In the genomic region with DNA sequence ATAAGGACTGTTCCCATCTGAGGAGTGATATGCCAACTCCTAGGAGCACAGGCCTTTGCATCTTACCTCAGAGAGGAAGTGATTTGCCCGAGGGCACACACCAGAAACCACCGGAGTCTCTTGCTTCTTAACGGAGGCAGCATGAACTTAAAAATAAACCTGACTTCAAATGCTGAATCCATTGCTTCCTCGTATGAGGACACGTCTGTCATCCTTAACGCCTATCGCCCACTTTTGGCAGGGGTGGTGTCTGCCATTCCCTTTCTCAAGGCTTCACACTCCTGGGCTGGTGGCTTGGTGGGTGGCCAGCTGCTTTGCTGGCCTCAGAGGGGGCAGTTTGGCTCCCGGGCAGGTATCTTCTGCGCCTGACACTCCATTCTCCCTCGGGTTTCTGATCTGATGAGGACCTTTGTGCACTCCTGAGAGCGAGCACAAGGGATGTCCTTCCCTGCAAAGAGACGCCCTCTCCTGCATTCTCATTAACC, we compare ENCODE assay signal across 12 cellular contexts. TPM values are rescaled to one million over a fixed set of nuclear protein-coding genes. Genes with fewer than 3 reads are reported as not detected.
DNase-seq lines count a peak whose midpoint lies in the region; ATAC-seq and TF ChIP-seq lines count a peak whose summit lies in the region.
"Had no signal": no experiment of that assay in that cellular context is flagged by ENCODE, and none has a peak within 500 bp of the region (broad histone marks: within the 10 kb centered on the region; RNA-seq: fewer than 3 reads in every experiment).

No MANE protein-coding gene starts in this region.

- no peaks in the 10 kb centered on the region for H3K9me3 Mint-ChIP-seq in activated naive CD4-positive, alpha-beta T cell treated with anti-CD3 and anti-CD28 coated beads, Interleukin-2, amount 50 U/mL, for 24 hours
- H3K9me3 Mint-ChIP-seq in endothelial cell (ENCODE audit: unreplicated experiment) = no peaks in the 10 kb centered on the region
- no peaks in the 10 kb centered on the region for H3K9me3 Mint-ChIP-seq in stimulated activated naive CD8-positive, alpha-beta T cell treated with anti-CD3 and anti-CD28 coated beads, Interleukin-15, amount 100 ng/mL, for 72 hours

- in situ Hi-C loops in Panc1 (cut with HindIII; ENCODE audit: low pct_unique_long_range_greater_than_20kb, low sequenced_read_pairs) (no loop called here), HAP-1 (cut with MboI; ENCODE audit: low sequenced_read_pairs) (no loop called here)

- H3K4me1 Mint-ChIP-seq in activated naive CD4-positive, alpha-beta T cell treated with anti-CD3 and anti-CD28 coated beads, Interleukin-2, amount 50 U/mL, for 24 hours = peaks cover 19% of the 10 kb centered on the region
- peaks cover 9% of the 10 kb centered on the region for H3K4me1 Mint-ChIP-seq in endothelial cell (ENCODE audit: unreplicated experiment)
- H3K4me1 Mint-ChIP-seq in stimulated activated naive CD8-positive, alpha-beta T cell treated with anti-CD3 and anti-CD28 coated beads, Interleukin-15, amount 100 ng/mL, for 72 hours = peaks cover 46% of the 10 kb centered on the region

- no peak for ATAC-seq in Panc1
- no peak for ATAC-seq in stimulated activated naive CD8-positive, alpha-beta T cell treated with anti-CD3 and anti-CD28 coated beads, Interleukin-15, amount 100 ng/mL, for 72 hours
- ATAC-seq in HG03469 (IDR thresholded peaks at IDR 0.05; ENCODE audit: unreplicated experiment) = no peak

- intact Hi-C loops in Panc1 (cut with micrococcal nuclease; ENCODE audit: unreplicated experiment) = no loop called here

- TF ChIP-seq CTCF in Panc1 (IDR thresholded peaks at IDR 0.05) = no peak
- TF ChIP-seq CTCF in endothelial cell (IDR thresholded peaks at IDR 0.05; ENCODE audit: unreplicated experiment) = no peak

- CTCF ChIA-PET in Panc1 (lab: Charles Lee) = no interaction called here

- H3K4me1 ChIP-seq in Panc1 (ENCODE audit: control insufficient read depth, insufficient read depth, low read length) = peaks cover 5% of the 10 kb centered on the region
- H3K4me1 ChIP-seq in HAP-1 = peaks cover 9% of the 10 kb centered on the region

- H3K27me3 Mint-ChIP-seq in activated naive CD4-positive, alpha-beta T cell treated with anti-CD3 and anti-CD28 coated beads, Interleukin-2, amount 50 U/mL, for 24 hours = no peaks in the 10 kb centered on the region
- H3K27me3 Mint-ChIP-seq in endothelial cell (ENCODE audit: unreplicated experiment) = peaks cover 10% of the 10 kb centered on the region
- no peaks in the 10 kb centered on the region for H3K27me3 Mint-ChIP-seq in stimulated activated naive CD8-positive, alpha-beta T cell treated with anti-CD3 and anti-CD28 coated beads, Interleukin-15, amount 100 ng/mL, for 72 hours

- H3K36me3 ChIP-seq in Panc1 (ENCODE audit: control insufficient read depth, insufficient read depth, low read length) (peaks cover 4% of the 10 kb centered on the region; the same call in 1 of the 2 replicates), HAP-1 (replicated peaks) (peaks cover 27% of the 10 kb centered on the region)

- H3K4me3 ChIP-seq in Panc1 (ENCODE audit: low read depth in 2 of 2, low read length in 2 of 2) = no peak overlapping the region
- no peak overlapping the region for H3K4me3 ChIP-seq in HAP-1

- H3K27me3 ChIP-seq in Panc1 (ENCODE audit: control insufficient read depth, insufficient read depth, low read length) = no peaks in the 10 kb centered on the region
- H3K27me3 ChIP-seq in HAP-1 (ENCODE audit: low read depth) = no peaks in the 10 kb centered on the region

- H3K4me3 Mint-ChIP-seq in activated naive CD4-positive, alpha-beta T cell treated with anti-CD3 and anti-CD28 coated beads, Interleukin-2, amount 50 U/mL, for 24 hours = peak overlapping the region; percentile 92
- H3K4me3 Mint-ChIP-seq in endothelial cell (ENCODE audit: unreplicated experiment) = peak overlapping the region; percentile 97
- peak overlapping the region; percentile 81 to 94 for H3K4me3 Mint-ChIP-seq in stimulated activated naive CD8-positive, alpha-beta T cell treated with anti-CD3 and anti-CD28 coated beads, Interleukin-15, amount 100 ng/mL, for 72 hours

- POLR2A ChIA-PET in Panc1 (lab: Charles Lee) = no interaction called here

- no peak for DNase-seq in activated naive CD4-positive, alpha-beta T cell treated with anti-CD3 and anti-CD28 coated beads, Interleukin-2, amount 50 U/mL, for 16 hours
- DNase-seq in Panc1 (ENCODE audit: low read depth, low spot score) (no peak), endothelial cell (ENCODE audit: low spot score) (no peak), inferior parietal cortex (ENCODE audit: extremely low spot score) (no peak), HAP-1 (ENCODE audit: low spot score in 2 of 2) (no peak)
- DNase-seq in stimulated activated naive CD8-positive, alpha-beta T cell treated with anti-CD3 and anti-CD28 coated beads, Interleukin-15, amount 100 ng/mL, for 72 hours = no peak
- DNase-seq: GOT3, NCI-H510A had no signal

- H3K27ac ChIP-seq in Panc1 (ENCODE audit: low read length) = peak overlapping the region; percentile 89; the same call in 1 of the 2 replicates

- H3K9me3 ChIP-seq in Panc1 (ENCODE audit: control insufficient read depth, insufficient read depth, low read depth, low read length) = no peaks in the 10 kb centered on the region
- H3K9me3 ChIP-seq in HAP-1 = no peaks in the 10 kb centered on the region

- H3K27ac Mint-ChIP-seq in activated naive CD4-positive, alpha-beta T cell treated with anti-CD3 and anti-CD28 coated beads, Interleukin-2, amount 50 U/mL, for 24 hours = peak overlapping the region; percentile 98
- no peak overlapping the region for H3K27ac Mint-ChIP-seq in endothelial cell (ENCODE audit: unreplicated experiment)
- peak overlapping the region in 1 of 2 donors; percentile 99 for H3K27ac Mint-ChIP-seq in stimulated activated naive CD8-positive, alpha-beta T cell treated with anti-CD3 and anti-CD28 coated beads, Interleukin-15, amount 100 ng/mL, for 72 hours

- no TSS peak for BruUV-seq in Panc1 (replicated peaks; lab: Mats Ljungman, UMichigan)

- H3K36me3 Mint-ChIP-seq in activated naive CD4-positive, alpha-beta T cell treated with anti-CD3 and anti-CD28 coated beads, Interleukin-2, amount 50 U/mL, for 24 hours = peaks cover 9% of the 10 kb centered on the region
- peaks cover 13% of the 10 kb centered on the region for H3K36me3 Mint-ChIP-seq in endothelial cell (ENCODE audit: low read depth, unreplicated experiment)

RNA-seq across cellular contexts. Expression of a gene that starts 1.1 kb away (rescaled TPM):
- 60.9 TPM for total RNA-seq in Panc1 (2021; ENCODE audit: unreplicated experiment)
- 56.9 TPM for polyA plus RNA-seq in Panc1 (2012; ENCODE audit: insufficient read length)
- 42.9 TPM for total RNA-seq in endothelial cell (ENCODE audit: unreplicated experiment)

RNA-seq across cellular contexts. Expression of a gene that starts 3.7 kb away (rescaled TPM):
- total RNA-seq in Panc1 (2021; ENCODE audit: unreplicated experiment) (not detected), endothelial cell (ENCODE audit: unreplicated experiment) (not detected)
- not detected for polyA plus RNA-seq in Panc1 (2012; ENCODE audit: insufficient read length)
- total RNA-seq: fibroblast of lung, SK-MEL-5 had no signal
- polyA plus RNA-seq: fibroblast of lung had no signal

RNA-seq across cellular contexts. Expression of a gene that starts 11.9 kb away (rescaled TPM):
- total RNA-seq in Panc1 (2021; ENCODE audit: unreplicated experiment) = 0.46 TPM
- polyA plus RNA-seq in Panc1 (2012; ENCODE audit: insufficient read length) = 1.5 TPM
- total RNA-seq in endothelial cell (ENCODE audit: unreplicated experiment) = 0.31 TPM

RNA-seq across cellular contexts. Expression of a gene that starts 13.3 kb away (rescaled TPM):
- total RNA-seq in Panc1 (2021; ENCODE audit: unreplicated experiment) (0.03 TPM), endothelial cell (ENCODE audit: unreplicated experiment) (not detected)
- polyA plus RNA-seq in Panc1 (2012; ENCODE audit: insufficient read length) = 0.05 TPM
- total RNA-seq: fibroblast of lung, SK-MEL-5 had no signal
- polyA plus RNA-seq: fibroblast of lung had no signal

RNA-seq across cellular contexts. Expression of a gene that starts 16.6 kb away (rescaled TPM):
- total RNA-seq in Panc1 (2021; ENCODE audit: unreplicated experiment) (10.1 TPM), endothelial cell (ENCODE audit: unreplicated experiment) (not detected)
- polyA plus RNA-seq in Panc1 (2012; ENCODE audit: insufficient read length) = 16.8 TPM
